ENCODE assay signal across 12 cellular contexts in genomic region chr15:52337961-52338535, GRCh38. TPM values are rescaled to one million over a fixed set of nuclear protein-coding genes. Genes with fewer than 3 reads are reported as not detected.
A peak's percentile ranks its signal among the peaks of the same experiment; 100 is the strongest.
DNase-seq lines count a peak whose midpoint lies in the region; ATAC-seq and TF ChIP-seq lines count a peak whose summit lies in the region.
"Had no signal": no experiment of that assay in that cellular context is flagged by ENCODE, and none has a peak within 500 bp of the region (broad histone marks: within the 10 kb centered on the region; RNA-seq: fewer than 3 reads in every experiment).

No MANE protein-coding gene starts in this region.

- H3K4me3 Mint-ChIP-seq in T-helper 17 cell: no peak overlapping the region
- H3K4me3 Mint-ChIP-seq in activated naive CD4-positive, alpha-beta T cell treated with anti-CD3 and anti-CD28 coated beads, Interleukin-2, amount 10 ng/mL, durations not matched to agents 7 days and 5 days: no peak overlapping the region
- H3K4me3 Mint-ChIP-seq: activated CD4-positive, alpha-beta memory T cell treated with anti-CD3 and anti-CD28 coated beads for 36 hours; stimulated activated naive CD8-positive, alpha-beta T cell treated with anti-CD3 and anti-CD28 coated beads, Interleukin-15, Interleukin-2, amounts not matched to agents 100 ng/mL and 50 ng/mL, for 24 hours had no signal

- no peaks in the 10 kb centered on the region for H3K27me3 ChIP-seq in right atrium auricular region

- DNase-seq in A172 (ENCODE audit: low spot score): peak; percentile 18
- no peak for DNase-seq in T-helper 17 cell
- no peak for DNase-seq in right atrium auricular region (ENCODE audit: low spot score)
- DNase-seq in activated naive CD4-positive, alpha-beta T cell treated with anti-CD3 and anti-CD28 coated beads, Interleukin-2, amount 10 ng/mL, durations not matched to agents 7 days and 5 days: no peak
- no peak for DNase-seq in stimulated activated CD4-positive, alpha-beta T cell treated with anti-CD3 and anti-CD28 coated beads, Interleukin-15, amount 100 ng/mL, for 24 hours
- DNase-seq: activated CD4-positive, alpha-beta memory T cell treated with anti-CD3 and anti-CD28 coated beads for 36 hours; KBM-7 had no signal

- H3K4me1 ChIP-seq in HEK293 (ENCODE audit: control insufficient read depth, insufficient read depth, low read length): no peaks in the 10 kb centered on the region
- peaks cover 0 to 12% of the 10 kb centered on the region in 2 donors for H3K4me1 ChIP-seq in right atrium auricular region

- H3K27ac ChIP-seq in HEK293 (ENCODE audit: extremely low read depth, low read depth, low read length) (no peak overlapping the region), right atrium auricular region (peak overlapping the region; percentile 66 to 83)

- peak overlapping the region; percentile 53 for H3K27ac Mint-ChIP-seq in T-helper 17 cell
- H3K27ac Mint-ChIP-seq in activated naive CD4-positive, alpha-beta T cell treated with anti-CD3 and anti-CD28 coated beads, Interleukin-2, amount 10 ng/mL, durations not matched to agents 7 days and 5 days: no peak overlapping the region
- H3K27ac Mint-ChIP-seq: stimulated activated naive CD8-positive, alpha-beta T cell treated with anti-CD3 and anti-CD28 coated beads, Interleukin-15, Interleukin-2, amounts not matched to agents 100 ng/mL and 50 ng/mL, for 24 hours had no signal

- H3K4me3 ChIP-seq in HEK293 (ENCODE audit: low read depth, low read length): no peak overlapping the region
- H3K4me3 ChIP-seq in right atrium auricular region: no peak overlapping the region

- no peaks in the 10 kb centered on the region for H3K27me3 Mint-ChIP-seq in T-helper 17 cell
- H3K27me3 Mint-ChIP-seq in activated naive CD4-positive, alpha-beta T cell treated with anti-CD3 and anti-CD28 coated beads, Interleukin-2, amount 10 ng/mL, durations not matched to agents 7 days and 5 days: no peaks in the 10 kb centered on the region
- H3K27me3 Mint-ChIP-seq: activated CD4-positive, alpha-beta memory T cell treated with anti-CD3 and anti-CD28 coated beads for 36 hours; stimulated activated naive CD8-positive, alpha-beta T cell treated with anti-CD3 and anti-CD28 coated beads, Interleukin-15, Interleukin-2, amounts not matched to agents 100 ng/mL and 50 ng/mL, for 24 hours had no signal

- H3K4me1 Mint-ChIP-seq in T-helper 17 cell: peaks cover 9% of the 10 kb centered on the region
- peaks cover 22% of the 10 kb centered on the region for H3K4me1 Mint-ChIP-seq in activated naive CD4-positive, alpha-beta T cell treated with anti-CD3 and anti-CD28 coated beads, Interleukin-2, amount 10 ng/mL, durations not matched to agents 7 days and 5 days

- CTCF ChIA-PET in HEK293 (lab: Yijun Ruan, JAX): interaction anchor here (0.8 kb wide), 1 partner anchor 538 kb away, joined by 3 read pairs; no protein-coding TSS in a partner anchor
- CTCF ChIA-PET in activated naive CD4-positive, alpha-beta T cell treated with anti-CD3 and anti-CD28 coated beads, Interleukin-2, amount 10 ng/mL, durations not matched to agents 7 days and 5 days (lab: Charles Lee): interaction anchor here (3.2 kb wide), 1 partner anchor 82 kb away, joined by 12 read pairs; no protein-coding TSS in a partner anchor

- peaks cover 0 to 5% of the 10 kb centered on the region in 2 experiments; a peak in 1 of 3 replicates for H3K36me3 ChIP-seq in HEK293 (ENCODE audit: control insufficient read depth in 2 of 2, insufficient read depth in 1 of 2, low read length in 2 of 2)
- peaks cover 6% of the 10 kb centered on the region for H3K36me3 ChIP-seq in right atrium auricular region

- POLR2A ChIA-PET in HEK293 (lab: Yijun Ruan, JAX): no interaction called here

- ATAC-seq in T-helper 17 cell (no peak), HG03432 (IDR thresholded peaks at IDR 0.05; ENCODE audit: unreplicated experiment) (no peak), HG03196 (IDR thresholded peaks at IDR 0.05; ENCODE audit: unreplicated experiment) (no peak)

- H3K36me3 Mint-ChIP-seq in T-helper 17 cell (ENCODE audit: low read depth): peaks cover 3% of the 10 kb centered on the region
- H3K36me3 Mint-ChIP-seq in activated naive CD4-positive, alpha-beta T cell treated with anti-CD3 and anti-CD28 coated beads, Interleukin-2, amount 10 ng/mL, durations not matched to agents 7 days and 5 days: peaks cover 16% of the 10 kb centered on the region

- no peaks in the 10 kb centered on the region for H3K9me3 ChIP-seq in HEK293 (ENCODE audit: control insufficient read depth, insufficient read depth, low read depth, low read length)
- H3K9me3 ChIP-seq in T-helper 17 cell (ENCODE audit: control insufficient read depth, low read length, poor library complexity, severe bottlenecking): no peaks in the 10 kb centered on the region
- no peaks in the 10 kb centered on the region for H3K9me3 ChIP-seq in right atrium auricular region

- no peak for TF ChIP-seq CTCF in HEK293 (tag by site-specific recombination; IDR thresholded peaks at IDR 0.05)
- no peak for TF ChIP-seq CTCF in right atrium auricular region (IDR thresholded peaks at IDR 0.05)

- no peaks in the 10 kb centered on the region for H3K9me3 Mint-ChIP-seq in activated naive CD4-positive, alpha-beta T cell treated with anti-CD3 and anti-CD28 coated beads, Interleukin-2, amount 10 ng/mL, durations not matched to agents 7 days and 5 days
- H3K9me3 Mint-ChIP-seq: activated CD4-positive, alpha-beta memory T cell treated with anti-CD3 and anti-CD28 coated beads for 36 hours; activated T-helper 2 cell treated with anti-CD3 and anti-CD28 coated beads, Interferon-gamma antibody, Interleukin-2, Interleukin-4, amounts not matched to agents 10 μg/mL and 5 μg/mL and 100 μg/mL, durations not matched to agents 14 hours and 24 hours and 36 hours; stimulated activated naive CD8-positive, alpha-beta T cell treated with anti-CD3 and anti-CD28 coated beads, Interleukin-15, Interleukin-2, amounts not matched to agents 100 ng/mL and 50 ng/mL, for 24 hours had no signal

TF ChIP-seq in HEK293, 187 proteins besides CTCF, POLR2A, EP300 and RAD21:
- TF ChIP-seq MZF1 (tag by site-specific recombination; IDR thresholded peaks at IDR 0.05; ENCODE audit: borderline replicate concordance): no peak
- TF ChIP-seq KLF7 (tag by site-specific recombination; IDR thresholded peaks at IDR 0.05; ENCODE audit: borderline replicate concordance): no peak
- TF ChIP-seq WT1 (tag by site-specific recombination; IDR thresholded peaks at IDR 0.05): 0 out of 2 replicates have a peak, but pooled peaks have one; percentile 12
- no peak for TF ChIP-seq ZFP41 (tag by site-specific recombination; IDR thresholded peaks at IDR 0.05; ENCODE audit: borderline replicate concordance)
- TF ChIP-seq ZNF596 (tag by site-specific recombination; IDR thresholded peaks at IDR 0.05): no peak
- TF ChIP-seq, protein P1, sequence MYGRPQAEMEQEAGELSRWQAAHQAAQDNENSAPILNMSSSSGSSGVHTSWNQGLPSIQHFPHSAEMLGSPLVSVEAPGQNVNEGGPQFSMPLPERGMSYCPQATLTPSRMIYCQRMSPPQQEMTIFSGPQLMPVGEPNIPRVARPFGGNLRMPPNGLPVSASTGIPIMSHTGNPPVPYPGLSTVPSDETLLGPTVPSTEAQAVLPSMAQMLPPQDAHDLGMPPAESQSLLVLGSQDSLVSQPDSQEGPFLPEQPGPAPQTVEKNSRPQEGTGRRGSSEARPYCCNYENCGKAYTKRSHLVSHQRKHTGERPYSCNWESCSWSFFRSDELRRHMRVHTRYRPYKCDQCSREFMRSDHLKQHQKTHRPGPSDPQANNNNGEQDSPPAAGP (tag by site-specific recombination; IDR thresholded peaks at IDR 0.05): no peak
- peak; percentile 30; the same call in 1 of the 2 replicates for TF ChIP-seq FEZF1 (tag by site-specific recombination; IDR thresholded peaks at IDR 0.05)
- TF ChIP-seq, protein P2, sequence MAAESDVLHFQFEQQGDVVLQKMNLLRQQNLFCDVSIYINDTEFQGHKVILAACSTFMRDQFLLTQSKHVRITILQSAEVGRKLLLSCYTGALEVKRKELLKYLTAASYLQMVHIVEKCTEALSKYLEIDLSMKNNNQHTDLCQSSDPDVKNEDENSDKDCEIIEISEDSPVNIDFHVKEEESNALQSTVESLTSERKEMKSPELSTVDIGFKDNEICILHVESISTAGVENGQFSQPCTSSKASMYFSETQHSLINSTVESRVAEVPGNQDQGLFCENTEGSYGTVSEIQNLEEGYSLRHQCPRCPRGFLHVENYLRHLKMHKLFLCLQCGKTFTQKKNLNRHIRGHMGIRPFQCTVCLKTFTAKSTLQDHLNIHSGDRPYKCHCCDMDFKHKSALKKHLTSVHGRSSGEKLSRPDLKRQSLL (tag by site-specific recombination; IDR thresholded peaks at IDR 0.05): no peak
- no peak for TF ChIP-seq ZNF623 (tag by site-specific recombination; IDR thresholded peaks at IDR 0.05)
- no peak for TF ChIP-seq ZNF184 (tag by site-specific recombination; IDR thresholded peaks at IDR 0.05)
- TF ChIP-seq ZNF600 (tag by site-specific recombination; IDR thresholded peaks at IDR 0.05): no peak
- no peak for TF ChIP-seq ZNF416 (tag by site-specific recombination; IDR thresholded peaks at IDR 0.05)
- no peak for TF ChIP-seq ZNF335 (tag by site-specific recombination; conservative IDR thresholded peaks at IDR 0.05)
- peak; percentile 40 for TF ChIP-seq ZFHX2 (tag by site-specific recombination; conservative IDR thresholded peaks at IDR 0.05)
- no peak for TF ChIP-seq ZIC2 (tag by site-specific recombination; IDR thresholded peaks at IDR 0.05)
- TF ChIP-seq ZNF561 (tag by site-specific recombination; IDR thresholded peaks at IDR 0.05; ENCODE audit: borderline replicate concordance): no peak
- peak; percentile 55 for TF ChIP-seq EGR2 (tag by site-specific recombination; IDR thresholded peaks at IDR 0.05; ENCODE audit: low read depth)

RNA-seq across cellular contexts. Expression of gene MYO5C, which starts 42.4 kb away (rescaled TPM):
- 0.88 and 2.1 TPM in 2 replicates for total RNA-seq in A172 (2014; rRNA removed; shearing (Covaris generic))
- total RNA-seq in T-helper 17 cell (1 to 10 TPM; 1.5 to 3.3 TPM), right atrium auricular region (1 to 10 TPM; 2.0 to 5.3 TPM)
